Comparison of ENCODE assay signal across 15 cellular contexts in the genomic region with DNA sequence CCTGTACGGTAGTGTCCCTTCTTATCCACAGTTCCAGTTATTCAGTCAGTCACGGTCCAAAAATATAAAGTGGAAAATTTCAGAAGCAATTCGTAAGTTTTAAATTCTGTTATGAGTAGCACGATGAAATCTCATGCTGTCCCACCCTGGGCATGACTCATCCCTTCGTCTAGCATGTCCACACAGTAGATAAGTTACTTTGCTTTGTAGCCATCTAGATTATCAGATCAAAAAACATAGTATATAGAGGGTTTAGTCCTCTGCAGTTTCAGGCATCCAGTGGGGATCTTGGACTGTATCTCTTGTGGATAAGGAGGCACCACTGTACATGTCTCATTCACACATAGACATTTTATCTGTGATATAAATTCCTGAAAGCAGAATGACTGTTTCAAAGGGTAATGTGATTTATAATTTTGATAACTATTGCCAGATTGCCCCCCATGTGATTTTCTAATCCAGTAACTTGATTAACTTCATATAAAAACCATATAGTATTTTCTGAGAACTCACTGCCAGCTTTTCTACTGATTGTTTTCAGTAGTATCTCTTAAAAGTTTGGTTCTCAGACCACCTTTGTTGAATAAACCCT.
A peak's percentile ranks its signal among the peaks of the same experiment; 100 is the strongest.
DNase-seq lines count a peak whose midpoint lies in the region; ATAC-seq, FAIRE-seq and TF ChIP-seq lines count a peak whose summit lies in the region.
"Had no signal": no experiment of that assay in that cellular context is flagged by ENCODE, and none has a peak within 500 bp of the region (broad histone marks: within the 10 kb centered on the region; RNA-seq: fewer than 3 reads in every experiment).

No MANE protein-coding gene starts in this region.

- TF ChIP-seq EP300 in A549 (IDR thresholded peaks at IDR 0.05): no peak

- no peak overlapping the region for H3K4me3 Mint-ChIP-seq in CD4-positive, alpha-beta memory T cell
- H3K4me3 Mint-ChIP-seq: brain had no signal

- H3K4me2 ChIP-seq in A549: no peak overlapping the region
- H3K4me2 ChIP-seq in HCT116 (ENCODE audit: low read length): no peak overlapping the region
- no peak overlapping the region for H3K4me2 ChIP-seq in hepatocyte

- POLR2A ChIA-PET in A549 (lab: Yijun Ruan, JAX) (no interaction called here), HCT116 (lab: Charles Lee) (no interaction called here)
- POLR2A ChIA-PET in CD4-positive, alpha-beta memory T cell (lab: Charles Lee; ENCODE audit: partially characterized antibody): no interaction called here

- FAIRE-seq in A549 (lab: Jason Lieb, UNC): no peak

- ATAC-seq in A549 (no peak), HCT116 (no peak), GM18861 (IDR thresholded peaks at IDR 0.05; ENCODE audit: unreplicated experiment) (no peak), mucosa of descending colon (no peak)

- H3K27me3 ChIP-seq in HCT116 (ENCODE audit: insufficient read depth, low read length) (no peaks in the 10 kb centered on the region), hepatocyte (no peaks in the 10 kb centered on the region)
- no peaks in the 10 kb centered on the region for H3K27me3 ChIP-seq in CD4-positive, alpha-beta memory T cell (ENCODE audit: insufficient read depth, low read length)

- H3K9ac ChIP-seq in HCT116 (ENCODE audit: low read length): no peak overlapping the region

- H3K4me3 ChIP-seq in A549 (no peak overlapping the region), HCT116 (replicated peaks in 1 of 2; ENCODE audit: low read depth in 1 of 2, low read length in 2 of 2) (no peak overlapping the region), astrocyte of the spinal cord (ENCODE audit: low read depth, low read length) (no peak overlapping the region), hepatocyte (no peak overlapping the region), mucosa of descending colon (no peak overlapping the region)
- H3K4me3 ChIP-seq in CD4-positive, alpha-beta memory T cell (ENCODE audit: low read length in 2 of 2): no peak overlapping the region

- in situ Hi-C loops in astrocyte of the spinal cord (cut with HindIII; ENCODE audit: low sequenced_read_pairs): no loop called here

- H3K36me3 ChIP-seq in HCT116 (ENCODE audit: control insufficient read depth in 1 of 2, insufficient read depth in 2 of 2, low read length in 2 of 2): peaks cover 26 to 57% of the 10 kb centered on the region in 2 experiments
- peaks cover 5% of the 10 kb centered on the region for H3K36me3 ChIP-seq in hepatocyte (replicated peaks; ENCODE audit: insufficient read depth, low read depth)
- peaks cover 16% of the 10 kb centered on the region for H3K36me3 ChIP-seq in mucosa of descending colon (ENCODE audit: low read depth)
- peaks cover 88% of the 10 kb centered on the region for H3K36me3 ChIP-seq in CD4-positive, alpha-beta memory T cell (ENCODE audit: insufficient read depth, low read length)

- RAD21 ChIA-PET in HCT116 (lab: Charles Lee; ENCODE audit: low non-redundant PET in 1 of 2, low total read pairs in 2 of 2, uncharacterized antibody in 2 of 2, unreplicated experiment in 2 of 2): no interaction called here

- no peaks in the 10 kb centered on the region for H3K27me3 Mint-ChIP-seq in CD4-positive, alpha-beta memory T cell
- H3K27me3 Mint-ChIP-seq: brain, progenitor cell of endocrine pancreas had no signal

- intact Hi-C loops in HCT116 (cut with micrococcal nuclease): no loop called here
- intact Hi-C loops in mucosa of descending colon (cut with DNase I, micrococcal nuclease): no loop called here
- intact Hi-C loops in CD4-positive, alpha-beta memory T cell (cut with micrococcal nuclease): no loop called here

- no peaks in the 10 kb centered on the region for H4K20me1 ChIP-seq in HCT116 (ENCODE audit: insufficient read depth)
- H4K20me1 ChIP-seq in hepatocyte (ENCODE audit: insufficient read depth, poor library complexity, severe bottlenecking): no peaks in the 10 kb centered on the region

- peak overlapping the region in 2 of 7 donors; percentile 10 to 31 for H3K27ac Mint-ChIP-seq in CD4-positive, alpha-beta memory T cell
- H3K27ac Mint-ChIP-seq: progenitor cell of endocrine pancreas had no signal

- BruUV-seq in HCT116 (replicated peaks; lab: Mats Ljungman, UMichigan): no TSS peak

- peaks cover 43 to 50% of the 10 kb centered on the region in 2 donors for H3K36me3 Mint-ChIP-seq in CD4-positive, alpha-beta memory T cell

- H3K79me2 ChIP-seq in HCT116 (ENCODE audit: insufficient read depth, low read length): peaks cover 20% of the 10 kb centered on the region
- H3K79me2 ChIP-seq in hepatocyte: peaks cover 29% of the 10 kb centered on the region

- H2AFZ ChIP-seq in HCT116 (ENCODE audit: low read depth, low read length, poor library complexity, severe bottlenecking) (no peak overlapping the region), hepatocyte (no peak overlapping the region)

- H3K9me3 ChIP-seq in A549: no peaks in the 10 kb centered on the region
- H3K9me3 ChIP-seq in HCT116 (ENCODE audit: control insufficient read depth in 1 of 2, insufficient read depth in 1 of 2, low read depth in 1 of 2, low read length in 2 of 2): no peaks in the 10 kb centered on the region
- no peaks in the 10 kb centered on the region for H3K9me3 ChIP-seq in hepatocyte (ENCODE audit: low read depth)
- no peaks in the 10 kb centered on the region for H3K9me3 ChIP-seq in mucosa of descending colon
- no peaks in the 10 kb centered on the region for H3K9me3 ChIP-seq in CD4-positive, alpha-beta memory T cell (ENCODE audit: control insufficient read depth in 1 of 2, low read length in 2 of 2)

- H3K9me2 ChIP-seq in HCT116 (ENCODE audit: insufficient read depth): no peaks in the 10 kb centered on the region
- H3K9me2 ChIP-seq in hepatocyte (replicated peaks; ENCODE audit: insufficient read depth): no peaks in the 10 kb centered on the region

- no peak for DNase-seq in A549 (ENCODE audit: low read depth in 1 of 2, low spot score in 1 of 2)
- DNase-seq in HCT116 (ENCODE audit: low read depth, low spot score): no peak
- DNase-seq in astrocyte of the spinal cord (ENCODE audit: low read depth, low spot score): peak; percentile 48
- DNase-seq in hepatocyte (ENCODE audit: low spot score): peak; percentile 41
- DNase-seq in effector CD8-positive, alpha-beta T cell (lab: John Stamatoyannopoulos, UW): no peak
- DNase-seq in mucosa of descending colon: no peak
- DNase-seq in CD4-positive, alpha-beta memory T cell: no peak
- DNase-seq: activated CD4-positive, alpha-beta T cell treated with anti-CD3 and anti-CD28 coated beads for 48 hours; H7; NCI-H1694 treated with DMSO at 0.1 percent for 48 hours; NCI-H526 treated with DMSO at 0.1 percent for 48 hours; T-helper 1 cell had no signal

- H3K27ac ChIP-seq in A549: no peak overlapping the region
- H3K27ac ChIP-seq in HCT116 (ENCODE audit: low read depth, low read length): no peak overlapping the region
- H3K27ac ChIP-seq in hepatocyte: peak overlapping the region; percentile 35
- no peak overlapping the region for H3K27ac ChIP-seq in CD4-positive, alpha-beta memory T cell (ENCODE audit: low read depth, low read length)

- TF ChIP-seq POLR2A in A549 (IDR thresholded peaks at IDR 0.05; ENCODE audit: low read length) (no peak), HCT116 (IDR thresholded peaks at IDR 0.05; ENCODE audit: borderline replicate concordance, extremely low read depth, insufficient read depth, insufficient read length) (no peak)

- H3K4me1 ChIP-seq in A549 (peaks cover 11% of the 10 kb centered on the region; the same call in 2 of the 3 replicates), HCT116 (ENCODE audit: control insufficient read depth in 1 of 2, insufficient read depth in 2 of 2, low read length in 2 of 2) (no peaks in the 10 kb centered on the region), hepatocyte (ENCODE audit: insufficient read depth) (no peaks in the 10 kb centered on the region), mucosa of descending colon (ENCODE audit: low read depth) (no peaks in the 10 kb centered on the region)
- no peaks in the 10 kb centered on the region for H3K4me1 ChIP-seq in CD4-positive, alpha-beta memory T cell (ENCODE audit: insufficient read depth, low read length)

- CTCF ChIA-PET in A549 (lab: Yijun Ruan, JAX): interaction anchor here (1.2 kb wide), 1 partner anchor 13 kb away, joined by 5 read pairs; no protein-coding TSS in a partner anchor
- CTCF ChIA-PET in HCT116 (lab: Charles Lee): no interaction called here
- CTCF ChIA-PET in CD4-positive, alpha-beta memory T cell (lab: Charles Lee; ENCODE audit: partially characterized antibody): no interaction called here

- TF ChIP-seq RAD21 in A549 (conservative IDR thresholded peaks at IDR 0.05 in 1 of 2, IDR thresholded peaks at IDR 0.05 in 1 of 2): no peak
- TF ChIP-seq RAD21 in HCT116 (IDR thresholded peaks at IDR 0.05; ENCODE audit: low read depth): no peak

- TF ChIP-seq CTCF in A549 (IDR thresholded peaks at IDR 0.05) (no peak), HCT116 (IDR thresholded peaks at IDR 0.05 in 2 of 3, conservative IDR thresholded peaks at IDR 0.05 in 1 of 3; ENCODE audit: borderline replicate concordance in 1 of 3, insufficient read depth in 1 of 3, low read depth in 2 of 3, low read length in 2 of 3) (no peak), astrocyte of the spinal cord (IDR thresholded peaks at IDR 0.05; ENCODE audit: low read depth, low read length) (no peak), hepatocyte (IDR thresholded peaks at IDR 0.05; ENCODE audit: poor library complexity) (no peak), mucosa of descending colon (IDR thresholded peaks at IDR 0.05) (no peak)

- no peaks in the 10 kb centered on the region for H3K9me3 Mint-ChIP-seq in CD4-positive, alpha-beta memory T cell
- H3K9me3 Mint-ChIP-seq: brain had no signal

- WGBS in A549 (ENCODE audit: missing lambda C conversion rate): 77% methylated on average over 5 of the region's 5 CpGs
- WGBS in hepatocyte (ENCODE audit: low lambda C conversion rate, missing lambda C conversion rate): 60% methylated on average over 5 of the region's 5 CpGs

- H3K4me1 Mint-ChIP-seq in CD4-positive, alpha-beta memory T cell: peaks cover 2 to 11% (median 4%) of the 10 kb centered on the region in 4 donors

TF ChIP-seq in A549, 52 proteins besides CTCF, POLR2A, EP300 and RAD21:
- TF ChIP-seq PHF8 (IDR thresholded peaks at IDR 0.05; ENCODE audit: borderline replicate concordance, low read depth): no peak
- no peak for TF ChIP-seq HDAC2 (IDR thresholded peaks at IDR 0.05)
- TF ChIP-seq FOSL2 (IDR thresholded peaks at IDR 0.05): no peak
- TF ChIP-seq FOSL2 (CRISPR knock-in tag; IDR thresholded peaks at IDR 0.05): peak; percentile 14; the same call in 1 of the 2 replicates

TF ChIP-seq in HCT116, 20 proteins besides CTCF, POLR2A, EP300 and RAD21:
- TF ChIP-seq FOSL1 (IDR thresholded peaks at IDR 0.05; ENCODE audit: low read depth): 0 out of 2 replicates have a peak, but pooled peaks have one; percentile 13
- no peak for TF ChIP-seq SIN3A (IDR thresholded peaks at IDR 0.05; ENCODE audit: low read depth)

Comparison
In these comparisons a context has a peak if more than half of its experiments do, and no peak if none do; other contexts are left out.
1. DNase-seq: peak in astrocyte of the spinal cord (single experiment) and hepatocyte (single experiment); none in A549 (0 of 2), HCT116 (single experiment), effector CD8-positive, alpha-beta T cell (single experiment), mucosa of descending colon (0 of 3) and CD4-positive, alpha-beta memory T cell (0 of 5).